ENCODE assay signal across 8 cellular contexts in genomic region chr11:43358308-43358669, GRCh38. TPM values are rescaled to one million over a fixed set of nuclear protein-coding genes. Genes with fewer than 3 reads are reported as not detected.
DNase-seq lines count a peak whose midpoint lies in the region; ATAC-seq and TF ChIP-seq lines count a peak whose summit lies in the region.

No MANE protein-coding gene starts in this region.

- peaks cover 21 to 40% (median 36%) of the 10 kb centered on the region in 11 experiments for H4K20me1 ChIP-seq in BLaER1 treated with 17β-estradiol and CSF1 and Interleukin-3, amounts not matched to agents 10 nM and 100 nM
- peaks cover 14% of the 10 kb centered on the region; the same call in 1 of the 2 replicates for H4K20me1 ChIP-seq in Karpas-422 (ENCODE audit: insufficient read depth, low read depth, low read length)

- peaks cover 22 to 36% (median 26%) of the 10 kb centered on the region in 10 experiments for H3K4me1 ChIP-seq in BLaER1 treated with 17β-estradiol and CSF1 and Interleukin-3, amounts not matched to agents 10 nM and 100 nM
- peaks cover 30% of the 10 kb centered on the region for H3K4me1 ChIP-seq in Karpas-422 (ENCODE audit: low read length)
- H3K4me1 ChIP-seq in muscle layer of duodenum (ENCODE audit: control insufficient read depth in 1 of 2, insufficient read depth in 2 of 2, low read length in 2 of 2): peaks cover 14 to 21% of the 10 kb centered on the region in 2 donors

- peak overlapping the region; percentile 61 to 84 (median 77) for H3K4me2 ChIP-seq in BLaER1 treated with 17β-estradiol and CSF1 and Interleukin-3, amounts not matched to agents 10 nM and 100 nM
- H3K4me2 ChIP-seq in Karpas-422 (ENCODE audit: low read depth, low read length, poor library complexity, severe bottlenecking): peak overlapping the region; percentile 98

- H3K36me3 Mint-ChIP-seq in chondrocyte (ENCODE audit: low read depth): no peaks in the 10 kb centered on the region

- peak overlapping the region; percentile 94 to 99 (median 97) for H3K9ac ChIP-seq in BLaER1 treated with 17β-estradiol and CSF1 and Interleukin-3, amounts not matched to agents 10 nM and 100 nM
- H3K9ac ChIP-seq in Karpas-422 (ENCODE audit: low read length): peak overlapping the region; percentile 94

- ATAC-seq in GM21717 (IDR thresholded peaks at IDR 0.05; ENCODE audit: unreplicated experiment) (no peak), HG03342 (IDR thresholded peaks at IDR 0.05; ENCODE audit: unreplicated experiment) (no peak)

- no peak for TF ChIP-seq CTCF in chondrocyte (IDR thresholded peaks at IDR 0.05)

- peaks cover 55% of the 10 kb centered on the region for H3K79me2 ChIP-seq in Karpas-422 (ENCODE audit: low read length)

- H3K36me3 ChIP-seq in BLaER1 treated with 17β-estradiol and CSF1 and Interleukin-3, amounts not matched to agents 10 nM and 100 nM: peaks cover 8 to 20% (median 11%) of the 10 kb centered on the region in 11 experiments; a peak in 21 of 22 replicates
- H3K36me3 ChIP-seq in Karpas-422 (ENCODE audit: insufficient read depth, low read length): peaks cover 1% of the 10 kb centered on the region; the same call in 1 of the 2 replicates
- peaks cover 0 to 2% of the 10 kb centered on the region in 2 donors for H3K36me3 ChIP-seq in muscle layer of duodenum (ENCODE audit: control insufficient read depth in 1 of 2, insufficient read depth in 2 of 2, low read length in 2 of 2)

- no peaks in the 10 kb centered on the region for H3K9me3 ChIP-seq in BLaER1 treated with 17β-estradiol and CSF1 and Interleukin-3, amounts not matched to agents 10 nM and 100 nM (replicated peaks in 1 of 11)
- no peaks in the 10 kb centered on the region for H3K9me3 ChIP-seq in Karpas-422 (ENCODE audit: low read length)
- H3K9me3 ChIP-seq in muscle layer of duodenum (ENCODE audit: control insufficient read depth in 1 of 2, low read length in 2 of 2): no peaks in the 10 kb centered on the region

- peak overlapping the region; percentile 95 to 99 (median 97) for H3K27ac ChIP-seq in BLaER1 treated with 17β-estradiol and CSF1 and Interleukin-3, amounts not matched to agents 10 nM and 100 nM
- H3K27ac ChIP-seq in Karpas-422 (ENCODE audit: low read length): 0 out of 2 replicates have a peak overlapping the region, but pooled peaks have one; percentile 45
- H3K27ac ChIP-seq in muscle layer of duodenum (ENCODE audit: low read length): peak overlapping the region; percentile 74

- DNase-seq in Karpas-422 (peak; percentile 51), chondrocyte (ENCODE audit: low spot score) (no peak), anterior cingulate cortex (lab: John Stamatoyannopoulos, UW) (no peak), GF-D8 (lab: John Stamatoyannopoulos, UW) (no peak)

- peak overlapping the region; percentile 98 for H3K4me3 Mint-ChIP-seq in chondrocyte (ENCODE audit: unreplicated experiment)

- no peaks in the 10 kb centered on the region for H3K27me3 Mint-ChIP-seq in chondrocyte (ENCODE audit: low read depth)

- H3K27me3 ChIP-seq in BLaER1 treated with 17β-estradiol and CSF1 and Interleukin-3, amounts not matched to agents 10 nM and 100 nM: no peaks in the 10 kb centered on the region
- H3K27me3 ChIP-seq in Karpas-422 (ENCODE audit: low read length): no peaks in the 10 kb centered on the region
- no peaks in the 10 kb centered on the region for H3K27me3 ChIP-seq in muscle layer of duodenum (ENCODE audit: low read depth, low read length)

- peak overlapping the region; percentile 98 for H3K27ac Mint-ChIP-seq in chondrocyte (ENCODE audit: unreplicated experiment)

- H3K9me2 ChIP-seq in Karpas-422 (replicated peaks; ENCODE audit: insufficient read depth, low read length): no peaks in the 10 kb centered on the region

- peak overlapping the region; percentile 76 to 97 (median 88) for H3K4me3 ChIP-seq in BLaER1 treated with 17β-estradiol and CSF1 and Interleukin-3, amounts not matched to agents 10 nM and 100 nM
- peak overlapping the region; percentile 97 for H3K4me3 ChIP-seq in Karpas-422 (ENCODE audit: low read length)
- H3K4me3 ChIP-seq in muscle layer of duodenum (ENCODE audit: low read depth in 1 of 2, low read length in 2 of 2): peak overlapping the region; percentile 96 to 98

- H2AFZ ChIP-seq in Karpas-422 (ENCODE audit: low read length): peak overlapping the region; percentile 67; the same call in 1 of the 2 replicates

- peaks cover 31% of the 10 kb centered on the region for H3K4me1 Mint-ChIP-seq in chondrocyte (ENCODE audit: low read depth)

- H3K9me3 Mint-ChIP-seq in chondrocyte (ENCODE audit: low read depth): no peaks in the 10 kb centered on the region

RNA-seq across cellular contexts. Expression of gene TTC17, which starts 0.4 kb away (rescaled TPM):
- 128 and 154 TPM in 2 replicates for total RNA-seq in Karpas-422 (2014; rRNA removed; shearing (Covaris generic); ENCODE audit: low replicate concordance)
- total RNA-seq in chondrocyte: 53.4 to 65.8 TPM (median 53.8 TPM) in 3 replicates

RNA-seq across cellular contexts. Expression of gene API5, which starts 46.5 kb away (rescaled TPM):
- 89.1 TPM in 2 replicates for total RNA-seq in Karpas-422 (2014; rRNA removed; shearing (Covaris generic); ENCODE audit: low replicate concordance)
- 80.6 to 82.3 TPM (median 81.3 TPM) in 3 replicates for total RNA-seq in chondrocyte

Comparison
In these comparisons a context has a peak if more than half of its experiments do, and no peak if none do; other contexts are left out.
1. H3K27ac ChIP-seq: peak in every context shown above with its lines; median percentile 97 in BLaER1 treated with 17β-estradiol and CSF1 and Interleukin-3, amounts not matched to agents 10 nM and 100 nM; 74 in muscle layer of duodenum; 45 in Karpas-422.